ENCODE assay signal across 8 cellular contexts in genomic region chr1:153659175-153659534, GRCh38. TPM values are rescaled to one million over a fixed set of nuclear protein-coding genes. Genes with fewer than 3 reads are reported as not detected.
A peak's percentile ranks its signal among the peaks of the same experiment; 100 is the strongest.
DNase-seq lines count a peak whose midpoint lies in the region; ATAC-seq, FAIRE-seq and TF ChIP-seq lines count a peak whose summit lies in the region.

No MANE protein-coding gene starts in this region.

- H3K4me3 ChIP-seq in ascending aorta = peak overlapping the region; percentile 73 to 91
- H3K4me3 ChIP-seq in HepG2 (replicated peaks in 1 of 3; ENCODE audit: insufficient read depth in 1 of 3, low read depth in 2 of 3, low read length in 3 of 3) = peak overlapping the region; percentile 80 to 96 (median 91)
- H3K4me3 ChIP-seq in tibial artery = peak overlapping the region; percentile 56 to 72

- H3K9ac ChIP-seq in HepG2 (ENCODE audit: insufficient read depth, low read depth, low read length) = peak overlapping the region; percentile 78

- no peak overlapping the region for H2AFZ ChIP-seq in HepG2 (ENCODE audit: low read length)

- H3K9me3 ChIP-seq in ascending aorta = no peaks in the 10 kb centered on the region
- H3K9me3 ChIP-seq in HepG2 (ENCODE audit: low read length) = no peaks in the 10 kb centered on the region
- H3K9me3 ChIP-seq in tibial artery = no peaks in the 10 kb centered on the region

- peaks cover 12% of the 10 kb centered on the region for H3K79me2 ChIP-seq in HepG2 (ENCODE audit: insufficient read depth, low read length)

- no TSS peak for BruUV-seq in HepG2 (replicated peaks; lab: Mats Ljungman, UMichigan)

- no peaks in the 10 kb centered on the region for H3K27me3 Mint-ChIP-seq in activated T-cell treated with anti-CD3 and anti-CD28 coated beads, Interleukin-2, amount 50 U/mL, for 24 hours

- in situ Hi-C loops in HepG2 (cut with HindIII; ENCODE audit: extremely low pct_ligation_motif_present, low pct_unique_long_range_greater_than_20kb) = no loop called here

- H3K4me3 Mint-ChIP-seq in activated T-cell treated with anti-CD3 and anti-CD28 coated beads, Interleukin-2, amount 50 U/mL, for 24 hours = peak overlapping the region; percentile 97

- H3K27ac ChIP-seq in ascending aorta = peak overlapping the region; percentile 93 to 94
- H3K27ac ChIP-seq in HepG2 (ENCODE audit: extremely low read length, insufficient read depth, low read length) = peak overlapping the region; percentile 62
- H3K27ac ChIP-seq in tibial artery = peak overlapping the region; percentile 88 to 94

- H3K4me1 ChIP-seq in ascending aorta (peaks cover 0 to 7% of the 10 kb centered on the region in 2 donors), HepG2 (ENCODE audit: insufficient read depth, low read length) (peaks cover 34% of the 10 kb centered on the region), tibial artery (peaks cover 4 to 11% (median 10%) of the 10 kb centered on the region in 4 donors)

- H3K27me3 ChIP-seq in ascending aorta (no peaks in the 10 kb centered on the region), HepG2 (ENCODE audit: control insufficient read depth in 1 of 2, insufficient read depth in 2 of 2, low read length in 2 of 2) (no peaks in the 10 kb centered on the region; a peak in 1 of 5 replicates), tibial artery (no peaks in the 10 kb centered on the region)

- H4K20me1 ChIP-seq in HepG2 (ENCODE audit: insufficient read depth, low read length) = no peaks in the 10 kb centered on the region

- no peak for TF ChIP-seq EP300 in HepG2 (IDR thresholded peaks at IDR 0.05; ENCODE audit: low read depth in 2 of 2, low read length in 2 of 2)
- TF ChIP-seq EP300 in HepG2 (CRISPR knock-in tag; IDR thresholded peaks at IDR 0.05; ENCODE audit: borderline replicate concordance) = no peak

- TF ChIP-seq RAD21 in HepG2 (CRISPR knock-in tag; IDR thresholded peaks at IDR 0.05) = no peak

- CTCF ChIA-PET in HepG2 (lab: Yijun Ruan, JAX; ENCODE audit: low intra/inter-chr PET ratio, low total read pairs) = no interaction called here

- POLR2A ChIA-PET in HepG2 (lab: Yijun Ruan, JAX) = interaction anchor here (0.8 to 2.3 kb wide), 6 partner anchors 11 to 69 kb away, joined by 3 to 18 read pairs (median 4); partner anchors contain the start of genes CHTOP, INTS3 and S100A13

- H3K4me2 ChIP-seq in HepG2 (ENCODE audit: low read depth, low read length) = peak overlapping the region; percentile 93

- peak; percentile 3; the same call in 1 of the 3 replicates for ATAC-seq in HepG2

- H3K9me3 Mint-ChIP-seq in activated T-cell treated with anti-CD3 and anti-CD28 coated beads, Interleukin-2, amount 50 U/mL, for 24 hours = no peaks in the 10 kb centered on the region

- no peak for FAIRE-seq in HepG2 (lab: Jason Lieb, UNC)

- TF ChIP-seq CTCF in ascending aorta (IDR thresholded peaks at IDR 0.05) = no peak
- no peak for TF ChIP-seq CTCF in HepG2 (CRISPR knock-in tag; IDR thresholded peaks at IDR 0.05)
- TF ChIP-seq CTCF in tibial artery (IDR thresholded peaks at IDR 0.05) = no peak

- 41% methylated on average over 8 of the region's 8 CpGs for WGBS in HepG2 (ENCODE audit: low lambda C conversion rate)

- H3K36me3 ChIP-seq in ascending aorta (peaks cover 35% of the 10 kb centered on the region in 2 donors), HepG2 (replicated peaks in 1 of 2; ENCODE audit: control insufficient read depth in 1 of 2, insufficient read depth in 2 of 2, low read length in 2 of 2) (peaks cover 6 to 32% of the 10 kb centered on the region in 2 experiments), tibial artery (peaks cover 35 to 44% (median 37%) of the 10 kb centered on the region in 3 donors)

- H3K4me1 Mint-ChIP-seq in activated T-cell treated with anti-CD3 and anti-CD28 coated beads, Interleukin-2, amount 50 U/mL, for 24 hours (ENCODE audit: low read depth) = peaks cover 14% of the 10 kb centered on the region

- peaks cover 14% of the 10 kb centered on the region for H3K36me3 Mint-ChIP-seq in activated T-cell treated with anti-CD3 and anti-CD28 coated beads, Interleukin-2, amount 50 U/mL, for 24 hours (ENCODE audit: low read depth)

- intact Hi-C loops in ascending aorta (cut with DNase I) = no loop called here
- intact Hi-C loops in HepG2 (cut with micrococcal nuclease; ENCODE audit: unreplicated experiment) = no loop called here
- intact Hi-C loops in tibial artery (cut with DNase I; ENCODE audit: low total_unique reads) = no loop called here

- no peak for TF ChIP-seq POLR2A in HepG2 (IDR thresholded peaks at IDR 0.05; ENCODE audit: insufficient read depth in 1 of 2, low read depth in 2 of 2, low read length in 2 of 2)

- peak overlapping the region; percentile 97 for H3K27ac Mint-ChIP-seq in activated T-cell treated with anti-CD3 and anti-CD28 coated beads, Interleukin-2, amount 50 U/mL, for 24 hours

- no peak for DNase-seq in activated T-cell treated with anti-CD3 and anti-CD28 coated beads, Interleukin-2, amount 50 U/mL, for 24 hours
- no peak for DNase-seq in activated T-cell treated with anti-CD3 and anti-CD28 coated beads, Interleukin-2, amount 50 U/mL, for 1 hour
- DNase-seq in ascending aorta (ENCODE audit: low spot score in 2 of 2) (no peak), HepG2 (ENCODE audit: low spot score) (no peak), tibial artery (no peak), H4 (ENCODE audit: low spot score) (no peak)
- no peak for DNase-seq in activated CD8-positive, alpha-beta memory T cell treated with anti-CD3 and anti-CD28 coated beads, Interleukin-2, amount 50 U/mL, for 48 hours
- no peak for DNase-seq in activated CD4-positive, alpha-beta T cell treated with anti-CD3 and anti-CD28 coated beads, Interleukin-2, amount 50 U/mL, for 48 hours

RNA-seq across cellular contexts. Expression of gene SNAPIN, which starts 0.7 kb away (rescaled TPM):
- total RNA-seq in ascending aorta (61.0 TPM), HepG2 (2016; rRNA removed; fragmentation: Illumina TruSeq; extraction: Trizol) (25.7 and 34.3 TPM in 2 replicates)
- total RNA-seq in HepG2 (2016; cell fraction: cytosol; rRNA removed; fragmentation: Illumina TruSeq; extraction: Trizol; ENCODE audit: low read depth) = 17.2 and 21.6 TPM in 2 replicates
- 28.1 and 34.1 TPM in 2 replicates for total RNA-seq in HepG2 (2016; cell fraction: insoluble cytoplasmic fraction; rRNA removed; fragmentation: Illumina TruSeq; extraction: Trizol)
- 27.9 and 30.7 TPM in 2 replicates for total RNA-seq in HepG2 (2016; cell fraction: membrane; rRNA removed; fragmentation: Illumina TruSeq; extraction: Trizol)
- 11.1 and 12.2 TPM in 2 replicates for total RNA-seq in HepG2 (2016; cell fraction: nucleus; rRNA removed; fragmentation: Illumina TruSeq; extraction: Trizol)
- 21.7 and 23.9 TPM in 2 replicates for polyA plus RNA-seq in HepG2 (2011; rRNA removed)
- polyA plus RNA-seq in HepG2 (2011; cell fraction: cytosol; rRNA removed) = 23.2 and 25.5 TPM in 2 replicates
- 11.8 and 17.6 TPM in 2 replicates for polyA plus RNA-seq in HepG2 (2011; cell fraction: nucleus; rRNA removed)
- 11.7 and 15.3 TPM in 2 replicates for polyA plus RNA-seq in HepG2 (2012)
- 20.4 and 22.1 TPM in 2 replicates for polyA plus RNA-seq in HepG2 (2016; cell fraction: cytosol; fragmentation: Illumina TruSeq; extraction: Trizol; ENCODE audit: low read depth)
- polyA plus RNA-seq in HepG2 (2016; cell fraction: insoluble cytoplasmic fraction; fragmentation: Illumina TruSeq; extraction: Trizol; ENCODE audit: low read depth) = 31.0 and 31.2 TPM in 2 replicates
- 23.6 and 28.1 TPM in 2 replicates for polyA plus RNA-seq in HepG2 (2016; cell fraction: membrane; fragmentation: Illumina TruSeq; extraction: Trizol; ENCODE audit: low read depth)
- polyA plus RNA-seq in HepG2 (2016; cell fraction: nucleus; fragmentation: Illumina TruSeq; extraction: Trizol; ENCODE audit: insufficient read depth, low read depth) = 20.7 and 21.7 TPM in 2 replicates
- polyA minus RNA-seq in HepG2 (2011; rRNA and poly(A)+ RNA removed; ENCODE audit: low replicate concordance) = 7.3 and 37.6 TPM in 2 replicates
- 7.2 and 8.8 TPM in 2 replicates for polyA minus RNA-seq in HepG2 (2011; cell fraction: cytosol; rRNA and poly(A)+ RNA removed)
- 4.5 and 9.3 TPM in 2 replicates for polyA minus RNA-seq in HepG2 (2011; cell fraction: nucleus; rRNA and poly(A)+ RNA removed)
- 82.5 and 98.7 TPM in 2 replicates for total RNA-seq in H4 (2014; rRNA removed; shearing (Covaris generic))

RNA-seq across cellular contexts. Expression of gene ILF2, which starts 11.6 kb away (rescaled TPM):
- total RNA-seq in ascending aorta = 37.5 TPM
- 366 and 491 TPM in 2 replicates for total RNA-seq in HepG2 (2016; rRNA removed; fragmentation: Illumina TruSeq; extraction: Trizol)
- 146 and 174 TPM in 2 replicates for total RNA-seq in HepG2 (2016; cell fraction: cytosol; rRNA removed; fragmentation: Illumina TruSeq; extraction: Trizol; ENCODE audit: low read depth)
- total RNA-seq in HepG2 (2016; cell fraction: insoluble cytoplasmic fraction; rRNA removed; fragmentation: Illumina TruSeq; extraction: Trizol) = 359 and 502 TPM in 2 replicates
- 204 and 223 TPM in 2 replicates for total RNA-seq in HepG2 (2016; cell fraction: membrane; rRNA removed; fragmentation: Illumina TruSeq; extraction: Trizol)
- total RNA-seq in HepG2 (2016; cell fraction: nucleus; rRNA removed; fragmentation: Illumina TruSeq; extraction: Trizol) = 153 and 156 TPM in 2 replicates
- 206 and 292 TPM in 2 replicates for polyA plus RNA-seq in HepG2 (2011; rRNA removed)
- polyA plus RNA-seq in HepG2 (2011; cell fraction: cytosol; rRNA removed) = 210 and 226 TPM in 2 replicates
- 112 and 130 TPM in 2 replicates for polyA plus RNA-seq in HepG2 (2011; cell fraction: nucleus; rRNA removed)
- polyA plus RNA-seq in HepG2 (2012) = 167 and 197 TPM in 2 replicates
- 110 and 126 TPM in 2 replicates for polyA plus RNA-seq in HepG2 (2016; cell fraction: cytosol; fragmentation: Illumina TruSeq; extraction: Trizol; ENCODE audit: low read depth)
- 421 and 450 TPM in 2 replicates for polyA plus RNA-seq in HepG2 (2016; cell fraction: insoluble cytoplasmic fraction; fragmentation: Illumina TruSeq; extraction: Trizol; ENCODE audit: low read depth)
- 135 and 147 TPM in 2 replicates for polyA plus RNA-seq in HepG2 (2016; cell fraction: membrane; fragmentation: Illumina TruSeq; extraction: Trizol; ENCODE audit: low read depth)
- 209 and 219 TPM in 2 replicates for polyA plus RNA-seq in HepG2 (2016; cell fraction: nucleus; fragmentation: Illumina TruSeq; extraction: Trizol; ENCODE audit: insufficient read depth, low read depth)
- 261 and 433 TPM in 2 replicates for polyA minus RNA-seq in HepG2 (2011; rRNA and poly(A)+ RNA removed; ENCODE audit: low replicate concordance)
- polyA minus RNA-seq in HepG2 (2011; cell fraction: cytosol; rRNA and poly(A)+ RNA removed) = 119 and 120 TPM in 2 replicates
- polyA minus RNA-seq in HepG2 (2011; cell fraction: nucleus; rRNA and poly(A)+ RNA removed) = 73.5 and 81.7 TPM in 2 replicates
- 345 and 420 TPM in 2 replicates for total RNA-seq in H4 (2014; rRNA removed; shearing (Covaris generic))

RNA-seq across cellular contexts. Expression of gene NPR1, which starts 19.3 kb away (rescaled TPM):
- total RNA-seq in ascending aorta (187 TPM), HepG2 (2016; rRNA removed; fragmentation: Illumina TruSeq; extraction: Trizol) (not detected in 2 replicates)
- total RNA-seq in HepG2 (2016; cell fraction: cytosol; rRNA removed; fragmentation: Illumina TruSeq; extraction: Trizol; ENCODE audit: low read depth) = not detected in 2 replicates
- not detected in 2 replicates for total RNA-seq in HepG2 (2016; cell fraction: insoluble cytoplasmic fraction; rRNA removed; fragmentation: Illumina TruSeq; extraction: Trizol)
- not detected in 2 replicates for total RNA-seq in HepG2 (2016; cell fraction: membrane; rRNA removed; fragmentation: Illumina TruSeq; extraction: Trizol)
- not detected in 2 replicates for total RNA-seq in HepG2 (2016; cell fraction: nucleus; rRNA removed; fragmentation: Illumina TruSeq; extraction: Trizol)
- not detected in 2 replicates for polyA plus RNA-seq in HepG2 (2011; rRNA removed)
- 0.07 TPM in 1 of 2 replicates, not detected in the other for polyA plus RNA-seq in HepG2 (2011; cell fraction: cytosol; rRNA removed)
- not detected in 2 replicates for polyA plus RNA-seq in HepG2 (2011; cell fraction: nucleus; rRNA removed)
- polyA plus RNA-seq in HepG2 (2012) = not detected in 2 replicates
- polyA plus RNA-seq in HepG2 (2016; cell fraction: cytosol; fragmentation: Illumina TruSeq; extraction: Trizol; ENCODE audit: low read depth) = not detected in 2 replicates
- not detected in 2 replicates for polyA plus RNA-seq in HepG2 (2016; cell fraction: insoluble cytoplasmic fraction; fragmentation: Illumina TruSeq; extraction: Trizol; ENCODE audit: low read depth)
- not detected in 2 replicates for polyA plus RNA-seq in HepG2 (2016; cell fraction: membrane; fragmentation: Illumina TruSeq; extraction: Trizol; ENCODE audit: low read depth)
- not detected in 2 replicates for polyA plus RNA-seq in HepG2 (2016; cell fraction: nucleus; fragmentation: Illumina TruSeq; extraction: Trizol; ENCODE audit: insufficient read depth, low read depth)
- polyA minus RNA-seq in HepG2 (2011; rRNA and poly(A)+ RNA removed; ENCODE audit: low replicate concordance) = 106 TPM in 1 of 2 replicates, not detected in the other
- polyA minus RNA-seq in HepG2 (2011; cell fraction: cytosol; rRNA and poly(A)+ RNA removed) = 0.10 and 0.26 TPM in 2 replicates
- polyA minus RNA-seq in HepG2 (2011; cell fraction: nucleus; rRNA and poly(A)+ RNA removed) = 0.13 TPM in 1 of 2 replicates, not detected in the other
- total RNA-seq in H4 (2014; rRNA removed; shearing (Covaris generic)) = not detected in 2 replicates

RNA-seq across cellular contexts. Expression of gene CHTOP, which starts 25.3 kb away (rescaled TPM):
- total RNA-seq in ascending aorta = 58.9 TPM
- 35.4 and 38.0 TPM in 2 replicates for total RNA-seq in HepG2 (2016; rRNA removed; fragmentation: Illumina TruSeq; extraction: Trizol)
- total RNA-seq in HepG2 (2016; cell fraction: cytosol; rRNA removed; fragmentation: Illumina TruSeq; extraction: Trizol; ENCODE audit: low read depth) = 14.3 and 17.0 TPM in 2 replicates
- 34.0 and 41.6 TPM in 2 replicates for total RNA-seq in HepG2 (2016; cell fraction: insoluble cytoplasmic fraction; rRNA removed; fragmentation: Illumina TruSeq; extraction: Trizol)
- total RNA-seq in HepG2 (2016; cell fraction: membrane; rRNA removed; fragmentation: Illumina TruSeq; extraction: Trizol) = 24.6 and 26.6 TPM in 2 replicates
- total RNA-seq in HepG2 (2016; cell fraction: nucleus; rRNA removed; fragmentation: Illumina TruSeq; extraction: Trizol) = 60.5 and 67.4 TPM in 2 replicates
- polyA plus RNA-seq in HepG2 (2011; rRNA removed) = 47.1 and 51.9 TPM in 2 replicates
- 33.6 and 37.2 TPM in 2 replicates for polyA plus RNA-seq in HepG2 (2011; cell fraction: cytosol; rRNA removed)
- 57.8 and 64.5 TPM in 2 replicates for polyA plus RNA-seq in HepG2 (2011; cell fraction: nucleus; rRNA removed)
- polyA plus RNA-seq in HepG2 (2012) = 40.9 and 49.6 TPM in 2 replicates
- 11.0 and 11.5 TPM in 2 replicates for polyA plus RNA-seq in HepG2 (2016; cell fraction: cytosol; fragmentation: Illumina TruSeq; extraction: Trizol; ENCODE audit: low read depth)
- polyA plus RNA-seq in HepG2 (2016; cell fraction: insoluble cytoplasmic fraction; fragmentation: Illumina TruSeq; extraction: Trizol; ENCODE audit: low read depth) = 59.9 and 65.3 TPM in 2 replicates
- 17.8 and 18.3 TPM in 2 replicates for polyA plus RNA-seq in HepG2 (2016; cell fraction: membrane; fragmentation: Illumina TruSeq; extraction: Trizol; ENCODE audit: low read depth)
- 108 TPM in 2 replicates for polyA plus RNA-seq in HepG2 (2016; cell fraction: nucleus; fragmentation: Illumina TruSeq; extraction: Trizol; ENCODE audit: insufficient read depth, low read depth)
- polyA minus RNA-seq in HepG2 (2011; rRNA and poly(A)+ RNA removed; ENCODE audit: low replicate concordance) = 34.2 and 56.3 TPM in 2 replicates
- 16.0 and 16.8 TPM in 2 replicates for polyA minus RNA-seq in HepG2 (2011; cell fraction: cytosol; rRNA and poly(A)+ RNA removed)
- 134 and 152 TPM in 2 replicates for polyA minus RNA-seq in HepG2 (2011; cell fraction: nucleus; rRNA and poly(A)+ RNA removed)
- total RNA-seq in H4 (2014; rRNA removed; shearing (Covaris generic)) = 39.3 and 42.6 TPM in 2 replicates

RNA-seq across cellular contexts. Expression of gene S100A1, which starts 30.9 kb away (rescaled TPM):
- not detected for total RNA-seq in ascending aorta
- 120 and 151 TPM in 2 replicates for total RNA-seq in HepG2 (2016; rRNA removed; fragmentation: Illumina TruSeq; extraction: Trizol)
- 28.0 and 35.5 TPM in 2 replicates for total RNA-seq in HepG2 (2016; cell fraction: cytosol; rRNA removed; fragmentation: Illumina TruSeq; extraction: Trizol; ENCODE audit: low read depth)
- 119 and 133 TPM in 2 replicates for total RNA-seq in HepG2 (2016; cell fraction: insoluble cytoplasmic fraction; rRNA removed; fragmentation: Illumina TruSeq; extraction: Trizol)
- total RNA-seq in HepG2 (2016; cell fraction: membrane; rRNA removed; fragmentation: Illumina TruSeq; extraction: Trizol) = 48.1 and 56.1 TPM in 2 replicates
- total RNA-seq in HepG2 (2016; cell fraction: nucleus; rRNA removed; fragmentation: Illumina TruSeq; extraction: Trizol) = 54.6 and 59.6 TPM in 2 replicates
- 238 and 251 TPM in 2 replicates for polyA plus RNA-seq in HepG2 (2011; rRNA removed)
- 339 and 395 TPM in 2 replicates for polyA plus RNA-seq in HepG2 (2011; cell fraction: cytosol; rRNA removed)
- polyA plus RNA-seq in HepG2 (2011; cell fraction: nucleus; rRNA removed) = 68.2 and 87.5 TPM in 2 replicates
- 109 and 178 TPM in 2 replicates for polyA plus RNA-seq in HepG2 (2012)
- 100 and 132 TPM in 2 replicates for polyA plus RNA-seq in HepG2 (2016; cell fraction: cytosol; fragmentation: Illumina TruSeq; extraction: Trizol; ENCODE audit: low read depth)
- polyA plus RNA-seq in HepG2 (2016; cell fraction: insoluble cytoplasmic fraction; fragmentation: Illumina TruSeq; extraction: Trizol; ENCODE audit: low read depth) = 381 and 401 TPM in 2 replicates
- 143 and 156 TPM in 2 replicates for polyA plus RNA-seq in HepG2 (2016; cell fraction: membrane; fragmentation: Illumina TruSeq; extraction: Trizol; ENCODE audit: low read depth)
- 222 and 236 TPM in 2 replicates for polyA plus RNA-seq in HepG2 (2016; cell fraction: nucleus; fragmentation: Illumina TruSeq; extraction: Trizol; ENCODE audit: insufficient read depth, low read depth)
- polyA minus RNA-seq in HepG2 (2011; rRNA and poly(A)+ RNA removed; ENCODE audit: low replicate concordance) = 3.5 and 272 TPM in 2 replicates
- polyA minus RNA-seq in HepG2 (2011; cell fraction: cytosol; rRNA and poly(A)+ RNA removed) = 102 and 128 TPM in 2 replicates
- 35.0 and 41.2 TPM in 2 replicates for polyA minus RNA-seq in HepG2 (2011; cell fraction: nucleus; rRNA and poly(A)+ RNA removed)
- 0.91 TPM in 1 of 2 replicates, not detected in the other for total RNA-seq in H4 (2014; rRNA removed; shearing (Covaris generic))

Comparison
In these comparisons a context has a peak if more than half of its experiments do, and no peak if none do; other contexts are left out.
1. RNA of gene NPR1, which starts 19.3 kb away (total RNA-seq): 187 TPM in ascending aorta (single experiment); not detected in HepG2 and not detected in H4; every median in the first group is over 100 times any median in the second.
2. Peak in every context shown above with its lines, with median percentiles within 50 percentile points of each other: H3K27ac ChIP-seq and H3K4me3 ChIP-seq.